In the genomic region with DNA sequence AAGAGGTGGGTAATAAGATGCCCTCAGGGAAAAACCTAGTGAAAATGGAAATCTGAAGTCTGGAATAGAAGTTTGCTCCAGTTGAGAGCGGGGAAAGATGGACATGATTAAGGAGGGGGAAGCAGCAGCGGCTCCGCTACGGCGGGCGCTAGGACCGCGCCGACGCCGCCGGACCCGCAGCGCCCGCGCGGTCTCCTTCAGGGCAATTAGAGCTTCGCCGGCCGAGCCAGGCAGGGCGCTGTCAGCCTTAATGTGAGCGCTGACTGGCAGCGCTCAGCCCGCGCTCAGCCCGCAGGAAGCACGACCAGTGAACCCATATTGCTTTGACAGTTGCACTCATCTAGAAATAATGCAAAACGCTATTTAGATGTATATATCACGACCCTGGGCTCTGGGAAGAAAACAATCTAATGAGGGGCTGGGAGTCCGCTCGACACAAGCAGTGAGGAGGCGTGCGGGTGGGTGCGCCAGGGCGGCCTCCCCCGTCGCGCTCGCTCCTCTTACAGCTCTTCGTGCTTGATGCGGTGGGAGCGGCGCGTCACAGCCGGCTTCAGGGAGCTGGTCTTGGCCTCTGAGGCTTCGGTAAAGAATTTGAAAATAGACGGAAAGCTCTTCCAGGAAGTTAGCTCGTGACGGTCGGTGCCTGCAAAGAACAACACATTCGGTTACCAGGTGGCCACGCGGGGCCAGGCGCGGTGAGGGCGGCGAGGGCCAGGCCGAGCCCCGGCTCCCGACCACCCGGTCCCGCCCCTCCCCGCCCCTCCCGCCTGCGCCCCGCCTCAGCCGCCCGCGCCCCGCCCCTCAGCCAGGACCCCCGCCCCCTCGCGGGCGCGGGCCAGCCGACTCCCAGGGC, we compare ENCODE assay signal across 8 cellular contexts. TPM values are rescaled to one million over a fixed set of nuclear protein-coding genes. Genes with fewer than 3 reads are reported as not detected.
DNase-seq lines count a peak whose midpoint lies in the region; ATAC-seq and TF ChIP-seq lines count a peak whose summit lies in the region.

No MANE protein-coding gene starts in this region.

- H3K9me3 ChIP-seq in left lung, result no peaks in the 10 kb centered on the region

- TF ChIP-seq CTCF in WI38 (IDR thresholded peaks at IDR 0.05; ENCODE audit: low read depth, low read length), result no peak
- TF ChIP-seq CTCF in coronary artery (IDR thresholded peaks at IDR 0.05), result no peak
- TF ChIP-seq CTCF in left lung (IDR thresholded peaks at IDR 0.05), result peak in 1 of 2 donors; percentile 12

- H3K4me1 ChIP-seq in left lung, result peaks cover 0 to 22% of the 10 kb centered on the region in 2 donors

- peak; percentile 98 for ATAC-seq in GM19023 (IDR thresholded peaks at IDR 0.05; ENCODE audit: unreplicated experiment)
- peak; percentile 96 for ATAC-seq in HG03135 (IDR thresholded peaks at IDR 0.05; ENCODE audit: unreplicated experiment)
- peak; percentile 93 for ATAC-seq in left lung

- intact Hi-C loops in left lung (cut with DNase I), result no loop called here

- H3K36me3 ChIP-seq in left lung, result no peaks in the 10 kb centered on the region

- H3K27ac ChIP-seq in coronary artery, result peak overlapping the region; percentile 56 to 62
- peak overlapping the region; percentile 67 to 77 for H3K27ac ChIP-seq in left lung

- peaks cover 3 to 40% of the 10 kb centered on the region in 2 donors for H3K27me3 ChIP-seq in left lung

- H3K4me3 ChIP-seq in WI38 (ENCODE audit: low read depth, low read length), result peak overlapping the region; percentile 77
- H3K4me3 ChIP-seq in coronary artery, result peak overlapping the region; percentile 77
- peak overlapping the region; percentile 57 to 59 for H3K4me3 ChIP-seq in left lung

- DNase-seq in Ammon's horn (ENCODE audit: low spot score), result peak; percentile 87
- DNase-seq in NCI-H2171 (lab: John Stamatoyannopoulos, UW), result peak; percentile 56
- DNase-seq in coronary artery (ENCODE audit: low spot score), result no peak
- DNase-seq in left lung, result peak; percentile 78 to 91
- peak; percentile 39 for DNase-seq in stimulated activated CD4-positive, alpha-beta T cell treated with anti-CD3 and anti-CD28 coated beads, Interleukin-4, amount 100 ng/mL, for 24 hours

RNA-seq across cellular contexts. Expression of gene NR2F1, which starts 37.7 kb away (rescaled TPM):
- total RNA-seq in left lung, result 10 to 100 TPM; 50.7 to 69.1 TPM

RNA-seq across cellular contexts. Expression of gene NR2F1-AS1, which starts 39.7 kb away (rescaled TPM):
- total RNA-seq in left lung, result 10 to 100 TPM; 10.5 to 18.3 TPM
